25 cellular contexts compared by ENCODE assay signal in genomic region chr1:19894218-19894617, GRCh38. TPM values are rescaled to one million over a fixed set of nuclear protein-coding genes. Genes with fewer than 3 reads are reported as not detected.
DNase-seq lines count a peak whose midpoint lies in the region; ATAC-seq, FAIRE-seq and TF ChIP-seq lines count a peak whose summit lies in the region.
"Had no signal": no experiment of that assay in that cellular context is flagged by ENCODE, and none has a peak within 500 bp of the region (broad histone marks: within the 10 kb centered on the region; RNA-seq: fewer than 3 reads in every experiment).

No MANE protein-coding gene starts in this region.

- H3K9me2 ChIP-seq in GM23248 (ENCODE audit: insufficient read depth) (no peaks in the 10 kb centered on the region), PC-9 (ENCODE audit: insufficient read depth) (no peaks in the 10 kb centered on the region)

- H3K4me1 ChIP-seq in GM23248 (ENCODE audit: insufficient read depth) (peaks cover 8% of the 10 kb centered on the region), PC-9 (replicated peaks; ENCODE audit: insufficient read depth) (peaks cover 4% of the 10 kb centered on the region; the same call in 1 of the 2 replicates), endothelial cell of umbilical vein (ENCODE audit: control insufficient read depth, extremely low read depth, insufficient read depth, low read length) (peaks cover 22% of the 10 kb centered on the region), pancreas (peaks cover 0 to 13% (median 7%) of the 10 kb centered on the region in 3 donors), osteoblast (ENCODE audit: insufficient read depth, low read length) (peaks cover 9% of the 10 kb centered on the region)
- H3K4me1 ChIP-seq: BLaER1, Caco-2 had no signal

- no peaks in the 10 kb centered on the region for H3K9me1 ChIP-seq in endothelial cell of umbilical vein (replicated peaks; ENCODE audit: control insufficient read depth, extremely low read depth, insufficient read depth, low read length)

- POLR2A ChIA-PET in PC-9 (lab: Charles Lee; ENCODE audit: unreplicated experiment) (no interaction called here), endothelial cell of umbilical vein (lab: Charles Lee) (interaction anchor here (1.5 kb wide), 1 partner anchor 11 kb away, joined by 3 read pairs; no protein-coding TSS in a partner anchor)

- H3K79me2 ChIP-seq in GM23248 (ENCODE audit: insufficient read depth): peaks cover 89% of the 10 kb centered on the region
- peaks cover 23% of the 10 kb centered on the region; the same call in 1 of the 2 replicates for H3K79me2 ChIP-seq in PC-9 (ENCODE audit: low read depth)
- H3K79me2 ChIP-seq in endothelial cell of umbilical vein (ENCODE audit: control insufficient read depth, insufficient read depth, low read length): peaks cover 23% of the 10 kb centered on the region
- H3K79me2 ChIP-seq in osteoblast (ENCODE audit: insufficient read depth, low read length): peaks cover 57% of the 10 kb centered on the region

- intact Hi-C loops in PC-9 (cut with micrococcal nuclease; ENCODE audit: unreplicated experiment): no loop called here
- intact Hi-C loops in endothelial cell of umbilical vein (cut with micrococcal nuclease): no loop called here
- intact Hi-C loops in pancreas (cut with DNase I): no loop called here

- TF ChIP-seq CTCF in PC-9 (conservative IDR thresholded peaks at IDR 0.05) (no peak), endothelial cell of umbilical vein (IDR thresholded peaks at IDR 0.05; ENCODE audit: extremely low read depth in 1 of 2, insufficient read depth in 1 of 2, low read depth in 1 of 2, low read length in 2 of 2) (no peak), pancreas (IDR thresholded peaks at IDR 0.05) (no peak), osteoblast (IDR thresholded peaks at IDR 0.05; ENCODE audit: extremely low read depth, low read depth, low read length) (no peak)

- H3K36me3 ChIP-seq in GM23248 (ENCODE audit: low read depth): peaks cover 43% of the 10 kb centered on the region
- H3K36me3 ChIP-seq in PC-9 (ENCODE audit: low read depth): no peaks in the 10 kb centered on the region; the same call in 1 of the 2 replicates
- peaks cover 1 to 10% of the 10 kb centered on the region in 2 experiments for H3K36me3 ChIP-seq in endothelial cell of umbilical vein (ENCODE audit: control insufficient read depth in 2 of 2, extremely low read depth in 1 of 2, insufficient read depth in 2 of 2, low read length in 2 of 2)
- peaks cover 0 to 13% (median 0%) of the 10 kb centered on the region in 3 donors for H3K36me3 ChIP-seq in pancreas
- peaks cover 63% of the 10 kb centered on the region for H3K36me3 ChIP-seq in osteoblast (ENCODE audit: insufficient read depth, low read length)

- in situ Hi-C loops in GM23248 (cut with MboI): no loop called here

- H4K20me1 ChIP-seq in GM23248 (ENCODE audit: insufficient read depth) (peaks cover 6% of the 10 kb centered on the region; the same call in 1 of the 2 replicates), PC-9 (ENCODE audit: insufficient read depth) (no peaks in the 10 kb centered on the region), endothelial cell of umbilical vein (replicated peaks; ENCODE audit: control insufficient read depth, extremely low read depth, insufficient read depth, low read length) (no peaks in the 10 kb centered on the region), osteoblast (ENCODE audit: insufficient read depth, low read length) (peaks cover 23% of the 10 kb centered on the region)

- no peaks in the 10 kb centered on the region for H3K27me3 ChIP-seq in GM23248 (replicated peaks; ENCODE audit: insufficient read depth)
- no peaks in the 10 kb centered on the region for H3K27me3 ChIP-seq in PC-9 (ENCODE audit: insufficient read depth, low read depth)
- H3K27me3 ChIP-seq in endothelial cell of umbilical vein (ENCODE audit: control insufficient read depth in 2 of 2, insufficient read depth in 2 of 2, low read length in 2 of 2): no peaks in the 10 kb centered on the region
- no peaks in the 10 kb centered on the region for H3K27me3 ChIP-seq in pancreas
- no peaks in the 10 kb centered on the region for H3K27me3 ChIP-seq in osteoblast (ENCODE audit: insufficient read depth, low read length)
- H3K27me3 ChIP-seq: BLaER1 had no signal

- H3F3A ChIP-seq in GM23248 (ENCODE audit: insufficient read depth): peaks cover 3% of the 10 kb centered on the region; the same call in 1 of the 2 replicates
- 0 out of 2 replicates have a peak, but pooled peaks cover 4% of the 10 kb centered on the region for H3F3A ChIP-seq in PC-9 (ENCODE audit: insufficient read depth, low read depth)

- CTCF ChIA-PET in PC-9 (lab: Charles Lee) (no interaction called here), endothelial cell of umbilical vein (lab: Charles Lee) (interaction anchor here (1.1 to 4.2 kb wide), 2 partner anchors 12 to 133 kb away, joined by 3 to 19 read pairs; partner anchors contain the start of gene OTUD3)

- BruUV-seq in PC-9 (replicated peaks; lab: Mats Ljungman, UMichigan) (no TSS peak), endothelial cell of umbilical vein (replicated peaks; lab: Mats Ljungman, UMichigan) (no TSS peak)

- 85 to 91% methylated on average over 5 of the region's 5 CpGs for WGBS in GM23248 (ENCODE audit: low coverage in 1 of 2, low lambda C conversion rate in 2 of 2, missing lambda C conversion rate in 2 of 2), 2 experiments
- 41 to 48% methylated on average over 5 of the region's 5 CpGs for WGBS in pancreas, 2 donors

- FAIRE-seq in endothelial cell of umbilical vein (lab: Jason Lieb, UNC): no peak
- FAIRE-seq in pancreas (lab: Jason Lieb, UNC): no peak
- FAIRE-seq: GM12878 had no signal

- H3K4me2 ChIP-seq in GM23248 (ENCODE audit: unreplicated experiment): no peak overlapping the region
- H3K4me2 ChIP-seq in PC-9: no peak overlapping the region
- no peak overlapping the region for H3K4me2 ChIP-seq in endothelial cell of umbilical vein (ENCODE audit: insufficient read depth, low read length)
- H3K4me2 ChIP-seq in osteoblast (ENCODE audit: insufficient read depth, low read length): no peak overlapping the region
- H3K4me2 ChIP-seq: BLaER1 had no signal

- H3K9me3 ChIP-seq in GM23248 (ENCODE audit: low read depth) (no peaks in the 10 kb centered on the region), PC-9 (ENCODE audit: insufficient read depth, low read depth) (no peaks in the 10 kb centered on the region), endothelial cell of umbilical vein (replicated peaks; ENCODE audit: control insufficient read depth, insufficient read depth, low read length) (no peaks in the 10 kb centered on the region), pancreas (no peaks in the 10 kb centered on the region), osteoblast (ENCODE audit: low read depth, low read length) (no peaks in the 10 kb centered on the region)
- H3K9me3 ChIP-seq: BLaER1, Caco-2 had no signal

- ATAC-seq in pancreas (peak in 3 of 4 donors; percentile 37 to 59 (median 38)), GM18519 (IDR thresholded peaks at IDR 0.05; ENCODE audit: low FRiP score, unreplicated experiment) (no peak)
- ATAC-seq: GM12878 had no signal

- H2AFZ ChIP-seq in GM23248 (no peak overlapping the region), PC-9 (no peak overlapping the region), endothelial cell of umbilical vein (ENCODE audit: low read depth, low read length) (no peak overlapping the region), osteoblast (ENCODE audit: low read length) (no peak overlapping the region)

- TF ChIP-seq POLR2A in endothelial cell of umbilical vein (IDR thresholded peaks at IDR 0.05; ENCODE audit: low read depth, low read length): no peak

- DNase-seq in GM23248 (peak; percentile 38), PC-9 (peak in 1 of 2 experiments; percentile 35), endothelial cell of umbilical vein (ENCODE audit: low read depth, low spot score) (peak; percentile 25), pancreas (no peak), osteoblast (ENCODE audit: insufficient read length, low spot score, missing footprints) (no peak), hippocampal formation (lab: John Stamatoyannopoulos, UW) (no peak)
- DNase-seq: Caco-2; CD4-positive, alpha-beta memory T cell; DND-41; GOT3; HCEC 1CT; Karpas-422; NCI-H1694; NCI-H2081; NCI-H2171; NCI-H524 treated with DMSO at 0.1 percent for 48 hours; NCI-H82; OCI-M1; RPMI8226; SHP77 treated with DMSO at 0.1 percent for 48 hours had no signal

- H3K4me3 ChIP-seq in GM23248 (no peak overlapping the region), PC-9 (no peak overlapping the region), endothelial cell of umbilical vein (replicated peaks in 1 of 3; ENCODE audit: insufficient read depth in 1 of 3, low read depth in 1 of 3, low read length in 3 of 3) (no peak overlapping the region), pancreas (no peak overlapping the region), osteoblast (ENCODE audit: insufficient read depth, low read length) (no peak overlapping the region)
- H3K4me3 ChIP-seq: BLaER1, GM12878, SK-N-MC had no signal

- H3K9ac ChIP-seq in GM23248 (no peak overlapping the region), endothelial cell of umbilical vein (replicated peaks; ENCODE audit: extremely low read depth, insufficient read depth, low read length) (no peak overlapping the region)
- H3K9ac ChIP-seq: BLaER1 had no signal

- dilution Hi-C loops in endothelial cell of umbilical vein (cut with MboI; ENCODE audit: extremely low pct_ligation_motif_present, low sequenced_read_pairs): no loop called here

- no peak overlapping the region for H3K27ac ChIP-seq in GM23248
- H3K27ac ChIP-seq in PC-9: peak overlapping the region; percentile 61
- no peak overlapping the region for H3K27ac ChIP-seq in endothelial cell of umbilical vein (ENCODE audit: insufficient read depth, low read depth, low read length)
- H3K27ac ChIP-seq in pancreas: peak overlapping the region in 2 of 4 donors; percentile 14 to 19
- no peak overlapping the region for H3K27ac ChIP-seq in osteoblast (ENCODE audit: low read depth, low read length)
- H3K27ac ChIP-seq: BLaER1, SK-N-MC had no signal

RNA-seq across cellular contexts. Expression of gene OTUD3, which starts 12.0 kb away (rescaled TPM):
- total RNA-seq in GM23248 (2014; rRNA removed; shearing (Covaris generic)): 3.2 and 4.8 TPM in 2 replicates
- polyA plus RNA-seq in GM23248 (2016; fragmentation: Nextera tagmentation; extraction: Ambion mirVana) (1.7 and 1.8 TPM in 2 replicates), endothelial cell of umbilical vein (3.0 and 3.1 TPM in 2 replicates), pancreas (1 to 10 TPM; 2.0 to 2.9 TPM)
- total RNA-seq in PC-9 (2021) (8.5 and 9.7 TPM in 2 replicates), endothelial cell of umbilical vein (8.1 and 10.6 TPM in 2 replicates), pancreas (1 to 10 TPM; 3.0 to 4.1 (median 3.4) TPM), osteoblast (4.0 and 4.1 TPM in 2 replicates)
- polyA plus RNA-seq in endothelial cell of umbilical vein (2011; cell fraction: cytosol; rRNA removed): 2.0 and 2.3 TPM in 2 replicates
- 11.6 and 12.2 TPM in 2 replicates for polyA plus RNA-seq in endothelial cell of umbilical vein (2011; cell fraction: nucleus; rRNA removed)
- 4.0 and 5.2 TPM in 2 replicates for polyA plus RNA-seq in endothelial cell of umbilical vein (2012)
- 5.9 and 9.8 TPM in 2 replicates for polyA minus RNA-seq in endothelial cell of umbilical vein
- polyA minus RNA-seq in endothelial cell of umbilical vein (2011; cell fraction: cytosol; rRNA and poly(A)+ RNA removed): 3.3 TPM
- polyA minus RNA-seq in endothelial cell of umbilical vein (2011; cell fraction: nucleus; rRNA and poly(A)+ RNA removed): 8.6 and 16.9 TPM in 2 replicates

RNA-seq across cellular contexts. Expression of gene PLA2G2E, which starts 29.2 kb away (rescaled TPM):
- total RNA-seq in GM23248 (2014; rRNA removed; shearing (Covaris generic)): not detected in 2 replicates
- polyA plus RNA-seq in GM23248 (2016; fragmentation: Nextera tagmentation; extraction: Ambion mirVana) (not detected in 2 replicates), endothelial cell of umbilical vein (not detected in 2 replicates), pancreas (not detected)
- total RNA-seq in PC-9 (2021) (not detected in 2 replicates), endothelial cell of umbilical vein (not detected in 2 replicates), pancreas (not detected), osteoblast (not detected in 2 replicates)
- polyA plus RNA-seq in endothelial cell of umbilical vein (2011; cell fraction: cytosol; rRNA removed): not detected in 2 replicates
- not detected in 2 replicates for polyA plus RNA-seq in endothelial cell of umbilical vein (2011; cell fraction: nucleus; rRNA removed)
- polyA plus RNA-seq in endothelial cell of umbilical vein (2012): not detected in 2 replicates
- polyA minus RNA-seq in endothelial cell of umbilical vein: not detected in 2 replicates
- not detected for polyA minus RNA-seq in endothelial cell of umbilical vein (2011; cell fraction: cytosol; rRNA and poly(A)+ RNA removed)
- not detected in 2 replicates for polyA minus RNA-seq in endothelial cell of umbilical vein (2011; cell fraction: nucleus; rRNA and poly(A)+ RNA removed)
- total RNA-seq: CD4-positive, alpha-beta memory T cell; GM12878; M059J had no signal
- polyA plus RNA-seq: CD4-positive, alpha-beta memory T cell; GM12878 had no signal

Comparison
In these comparisons a context has a peak if more than half of its experiments do, and no peak if none do; other contexts are left out.
1. DNase-seq: peak in GM23248 (single experiment) and endothelial cell of umbilical vein (single experiment); none in pancreas (0 of 6), osteoblast (single experiment) and hippocampal formation (0 of 2).